Comparison of ENCODE assay signal across 8 cellular contexts in genomic region chr4:73446336-73446938, GRCh38. TPM values are rescaled to one million over a fixed set of nuclear protein-coding genes. Genes with fewer than 3 reads are reported as not detected.
DNase-seq lines count a peak whose midpoint lies in the region; ATAC-seq and TF ChIP-seq lines count a peak whose summit lies in the region.

No MANE protein-coding gene starts in this region.

- no peak overlapping the region for H3K4me3 ChIP-seq in liver (ENCODE audit: low read depth in 1 of 3, low read length in 3 of 3)

- peak; percentile 86 for TF ChIP-seq CTCF in liver (IDR thresholded peaks at IDR 0.05; ENCODE audit: low read depth, low read length, missing input control)

- H3K4me1 ChIP-seq in liver (ENCODE audit: control insufficient read depth in 4 of 4, insufficient read depth in 4 of 4, low read length in 3 of 4) = peaks cover 3 to 29% (median 6%) of the 10 kb centered on the region in 4 donors

- 2% methylated on average over 4 of the region's 4 CpGs for WGBS in liver

- peak; percentile 99 for ATAC-seq in GM19328 (IDR thresholded peaks at IDR 0.05; ENCODE audit: unreplicated experiment)
- peak; percentile 100 for ATAC-seq in HG03135 (IDR thresholded peaks at IDR 0.05; ENCODE audit: unreplicated experiment)
- no peak for ATAC-seq in left cardiac atrium

- no peaks in the 10 kb centered on the region for H3K27me3 ChIP-seq in liver (ENCODE audit: control insufficient read depth in 4 of 4, insufficient read depth in 4 of 4, low read length in 3 of 4)

- H3K9ac ChIP-seq in liver (ENCODE audit: low read depth in 1 of 2, low read length in 2 of 2) = peak overlapping the region in 1 of 2 donors; percentile 1

- DNase-seq in Daoy (ENCODE audit: low read depth) = peak; percentile 13
- peak; percentile 48 for DNase-seq in NCI-H446 treated with DMSO at 0.1 percent for 48 hours (lab: John Stamatoyannopoulos, UW)
- peak; percentile 46 for DNase-seq in astrocyte of the hippocampus (ENCODE audit: low read depth, low spot score)
- no peak for DNase-seq in C1 segment of cervical spinal cord (lab: John Stamatoyannopoulos, UW)
- no peak for DNase-seq in left cardiac atrium

- H3K27ac ChIP-seq in liver (ENCODE audit: low read depth in 1 of 2, low read length in 2 of 2) = no peak overlapping the region

- TF ChIP-seq RAD21 in liver (IDR thresholded peaks at IDR 0.05) = peak; percentile 88 to 92

- H3K36me3 ChIP-seq in liver (ENCODE audit: control insufficient read depth in 4 of 4, insufficient read depth in 3 of 4, low read depth in 1 of 4, low read length in 3 of 4) = no peaks in the 10 kb centered on the region

- intact Hi-C loops in left cardiac atrium (cut with DNase I) = no loop called here

- H3K9me3 ChIP-seq in liver (ENCODE audit: control insufficient read depth in 4 of 4, low read length in 3 of 4) = no peaks in the 10 kb centered on the region

TF ChIP-seq in liver, 16 proteins besides CTCF, POLR2A, EP300 and RAD21:
- TF ChIP-seq HNF4A (conservative IDR thresholded peaks at IDR 0.05) = peak in 1 of 2 donors; percentile 17
- TF ChIP-seq NR2F2 (IDR thresholded peaks at IDR 0.05) = no peak
- no peak for TF ChIP-seq FOXA1 (IDR thresholded peaks at IDR 0.05)
- TF ChIP-seq REST (IDR thresholded peaks at IDR 0.05) = no peak
- TF ChIP-seq, protein P1, sequence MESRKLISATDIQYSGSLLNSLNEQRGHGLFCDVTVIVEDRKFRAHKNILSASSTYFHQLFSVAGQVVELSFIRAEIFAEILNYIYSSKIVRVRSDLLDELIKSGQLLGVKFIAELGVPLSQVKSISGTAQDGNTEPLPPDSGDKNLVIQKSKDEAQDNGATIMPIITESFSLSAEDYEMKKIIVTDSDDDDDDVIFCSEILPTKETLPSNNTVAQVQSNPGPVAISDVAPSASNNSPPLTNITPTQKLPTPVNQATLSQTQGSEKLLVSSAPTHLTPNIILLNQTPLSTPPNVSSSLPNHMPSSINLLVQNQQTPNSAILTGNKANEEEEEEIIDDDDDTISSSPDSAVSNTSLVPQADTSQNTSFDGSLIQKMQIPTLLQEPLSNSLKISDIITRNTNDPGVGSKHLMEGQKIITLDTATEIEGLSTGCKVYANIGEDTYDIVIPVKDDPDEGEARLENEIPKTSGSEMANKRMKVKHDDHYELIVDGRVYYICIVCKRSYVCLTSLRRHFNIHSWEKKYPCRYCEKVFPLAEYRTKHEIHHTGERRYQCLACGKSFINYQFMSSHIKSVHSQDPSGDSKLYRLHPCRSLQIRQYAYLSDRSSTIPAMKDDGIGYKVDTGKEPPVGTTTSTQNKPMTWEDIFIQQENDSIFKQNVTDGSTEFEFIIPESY (IDR thresholded peaks at IDR 0.05) = no peak
- peak; percentile 19 for TF ChIP-seq SP1 (IDR thresholded peaks at IDR 0.05)
- TF ChIP-seq TAF1 (conservative IDR thresholded peaks at IDR 0.05) = no peak
- TF ChIP-seq, protein P2, sequence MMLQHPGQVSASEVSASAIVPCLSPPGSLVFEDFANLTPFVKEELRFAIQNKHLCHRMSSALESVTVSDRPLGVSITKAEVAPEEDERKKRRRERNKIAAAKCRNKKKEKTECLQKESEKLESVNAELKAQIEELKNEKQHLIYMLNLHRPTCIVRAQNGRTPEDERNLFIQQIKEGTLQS (IDR thresholded peaks at IDR 0.05) = no peak
- no peak for TF ChIP-seq EGR1 (IDR thresholded peaks at IDR 0.05; ENCODE audit: low read depth in 2 of 2)
- TF ChIP-seq HNF4G (IDR thresholded peaks at IDR 0.05) = no peak
- no peak for TF ChIP-seq FOXA2 (IDR thresholded peaks at IDR 0.05)
- TF ChIP-seq YY1 (IDR thresholded peaks at IDR 0.05) = peak; percentile 38

RNA-seq across cellular contexts. Expression of gene AFP, which starts 10.4 kb away (rescaled TPM):
- total RNA-seq in Daoy (2014; rRNA removed; shearing (Covaris generic)) = 0.91 TPM in 1 of 2 replicates, not detected in the other
- total RNA-seq in liver (1,000 to 10,000 TPM in 1 of 2 donors, 1 to 10 TPM in 1; 1.0 to 3,875 TPM), left cardiac atrium (not detected)
- 1 to 10 TPM; 2.2 to 9.1 TPM for polyA plus RNA-seq in liver

RNA-seq across cellular contexts. Expression of gene AFM, which starts 35.1 kb away (rescaled TPM):
- not detected in 2 replicates for total RNA-seq in Daoy (2014; rRNA removed; shearing (Covaris generic))
- 100 to 1,000 TPM in 1 of 2 donors, 10 to 100 TPM in 1; 40.1 to 274 TPM for total RNA-seq in liver
- 100 to 1,000 TPM in 1 of 2 donors, 10 to 100 TPM in 1; 96.3 to 232 TPM for polyA plus RNA-seq in liver
- total RNA-seq in left cardiac atrium = not detected

RNA-seq across cellular contexts. Expression of gene ALB, which starts 42.4 kb away (rescaled TPM):
- total RNA-seq in Daoy (2014; rRNA removed; shearing (Covaris generic)) = not detected in 2 replicates
- over 10,000 TPM; 37,224 to 59,987 TPM for total RNA-seq in liver
- polyA plus RNA-seq in liver = over 10,000 TPM; 33,161 to 33,802 TPM
- 1 to 10 TPM; 1.5 to 2.2 TPM for total RNA-seq in left cardiac atrium

Comparison
In these comparisons a context has a peak if more than half of its experiments do, and no peak if none do; other contexts are left out.
1. DNase-seq: peak in Daoy (single experiment), NCI-H446 treated with DMSO at 0.1 percent for 48 hours (single experiment) and astrocyte of the hippocampus (single experiment); none in C1 segment of cervical spinal cord (0 of 14) and left cardiac atrium (single experiment).
2. ATAC-seq: peak in GM19328 (single experiment) and HG03135 (single experiment); none in left cardiac atrium (0 of 2).
3. RNA of gene AFM, which starts 35.1 kb away (total RNA-seq): 40.1 to 274 TPM in liver; not detected in Daoy and not detected in left cardiac atrium; every median in the first group is over 10 times any median in the second.
4. RNA of gene ALB, which starts 42.4 kb away (total RNA-seq): 37,224 to 59,987 TPM in liver; 1.5 to 2.2 TPM in left cardiac atrium and not detected in Daoy; every median in the first group is over 1,000 times any median in the second.